In the genomic region with DNA sequence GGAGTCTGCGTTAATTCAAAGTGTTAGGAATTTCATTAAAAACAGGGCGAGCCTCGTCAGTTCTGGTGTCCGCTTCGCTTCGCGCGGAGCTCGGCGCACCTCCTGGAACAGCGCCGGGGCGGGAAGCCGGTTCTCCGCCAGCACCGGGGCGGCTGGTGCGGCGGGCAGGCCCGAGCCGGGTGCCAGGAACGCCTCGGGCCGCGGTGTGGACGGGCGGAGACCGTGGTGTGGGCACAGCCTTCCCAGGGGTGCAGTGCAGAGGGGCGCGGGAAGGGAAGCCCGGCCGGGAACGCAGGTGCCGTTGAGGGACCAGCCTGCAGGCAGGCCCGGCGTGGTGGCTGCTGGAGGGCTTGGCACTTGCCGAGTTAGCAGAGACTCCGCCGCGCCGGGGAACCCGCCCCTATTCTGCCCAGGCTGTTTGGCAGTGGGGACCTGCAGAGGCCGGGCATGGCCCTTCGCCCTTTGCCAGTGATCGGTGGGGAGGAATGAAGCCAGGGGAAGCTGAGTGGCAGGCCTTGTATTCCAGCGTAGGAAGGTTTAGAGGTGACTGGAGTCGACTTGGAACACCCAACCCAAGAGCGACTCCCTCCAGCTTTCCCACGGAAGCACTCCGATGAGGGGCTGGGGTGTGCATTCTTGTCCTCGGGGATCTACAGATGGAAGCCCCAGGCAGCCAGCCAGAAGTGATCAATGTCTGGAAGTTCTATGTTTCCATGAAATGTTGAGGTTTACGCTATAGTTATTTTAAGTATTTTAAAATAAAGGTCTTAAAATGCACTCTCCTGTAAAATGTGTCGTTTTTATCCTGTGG, we compare ENCODE assay signal across 8 cellular contexts. TPM values are rescaled to one million over a fixed set of nuclear protein-coding genes. Genes with fewer than 3 reads are reported as not detected.
DNase-seq lines count a peak whose midpoint lies in the region; ATAC-seq and TF ChIP-seq lines count a peak whose summit lies in the region.

No MANE protein-coding gene starts in this region.

- in situ Hi-C loops in T47D (cut with HindIII; ENCODE audit: low pct_unique_long_range_greater_than_20kb, low sequenced_read_pairs) = no loop called here

- TF ChIP-seq CTCF in AG09309 (IDR thresholded peaks at IDR 0.05; ENCODE audit: control insufficient read depth, insufficient read depth, low read depth, low read length, missing control alignments) = no peak
- TF ChIP-seq CTCF in kidney epithelial cell (IDR thresholded peaks at IDR 0.05; ENCODE audit: insufficient read depth, low read length, poor library complexity, severe bottlenecking) = no peak

- H3K27me3 Mint-ChIP-seq in T-helper 1 cell treated with Interleukin-12 subunit alpha and Interleukin-12 subunit beta and Interleukin-4 antibody, amounts not matched to agents 30 μg/mL and 1 μg/mL, for 36 hours (ENCODE audit: low read depth) = peaks cover 14% of the 10 kb centered on the region

- DNase-seq in AG09309 (ENCODE audit: low read depth) = no peak
- DNase-seq in H7 = peak; percentile 68
- DNase-seq in T47D (ENCODE audit: low read depth in 1 of 2, low spot score in 1 of 2) = peak; percentile 38 to 42
- DNase-seq in kidney epithelial cell (ENCODE audit: low read depth) = no peak
- DNase-seq in stimulated activated CD4-positive, alpha-beta T cell treated with anti-CD3 and anti-CD28 coated beads, Interleukin-15, amount 100 ng/mL, for 1 hour (ENCODE audit: low read depth in 1 of 2, low spot score in 1 of 2) = peak; percentile 11 to 21
- DNase-seq in NCI-H2196 (lab: John Stamatoyannopoulos, UW; ENCODE audit: unreplicated experiment) = no peak

- peak overlapping the region; percentile 95 for H3K27ac Mint-ChIP-seq in T-helper 1 cell treated with Interleukin-12 subunit alpha and Interleukin-12 subunit beta and Interleukin-4 antibody, amounts not matched to agents 30 μg/mL and 1 μg/mL, for 36 hours

- H3K36me3 Mint-ChIP-seq in T-helper 1 cell treated with Interleukin-12 subunit alpha and Interleukin-12 subunit beta and Interleukin-4 antibody, amounts not matched to agents 30 μg/mL and 1 μg/mL, for 36 hours (ENCODE audit: low read depth) = peaks cover 1% of the 10 kb centered on the region

- no peak for ATAC-seq in HG03095 (IDR thresholded peaks at IDR 0.05; ENCODE audit: unreplicated experiment)

- H3K9me3 Mint-ChIP-seq in T-helper 1 cell treated with Interleukin-12 subunit alpha and Interleukin-12 subunit beta and Interleukin-4 antibody, amounts not matched to agents 30 μg/mL and 1 μg/mL, for 36 hours = no peaks in the 10 kb centered on the region

- H3K27me3 ChIP-seq in H7 (ENCODE audit: control insufficient read depth, insufficient read depth, low read length) = no peaks in the 10 kb centered on the region
- no peaks in the 10 kb centered on the region for H3K27me3 ChIP-seq in kidney epithelial cell (ENCODE audit: control insufficient read depth, insufficient read depth, low read length)

- H3K4me3 ChIP-seq in AG09309 (ENCODE audit: control insufficient read depth, low read depth, low read length) = peak overlapping the region; percentile 49
- peak overlapping the region; percentile 28; the same call in 1 of the 2 replicates for H3K4me3 ChIP-seq in H7 (ENCODE audit: insufficient read depth, low read depth, low read length)
- peak overlapping the region; percentile 41 for H3K4me3 ChIP-seq in kidney epithelial cell (ENCODE audit: low read depth, low read length)

- H3K4me3 Mint-ChIP-seq in T-helper 1 cell treated with Interleukin-12 subunit alpha and Interleukin-12 subunit beta and Interleukin-4 antibody, amounts not matched to agents 30 μg/mL and 1 μg/mL, for 36 hours = peak overlapping the region; percentile 83

- H3K4me1 Mint-ChIP-seq in T-helper 1 cell treated with Interleukin-12 subunit alpha and Interleukin-12 subunit beta and Interleukin-4 antibody, amounts not matched to agents 30 μg/mL and 1 μg/mL, for 36 hours (ENCODE audit: low read depth) = peaks cover 28% of the 10 kb centered on the region

- no peaks in the 10 kb centered on the region for H3K36me3 ChIP-seq in H7 (replicated peaks; ENCODE audit: control insufficient read depth, insufficient read depth, low read length)
- H3K36me3 ChIP-seq in kidney epithelial cell (ENCODE audit: control insufficient read depth, insufficient read depth, low read length) = no peaks in the 10 kb centered on the region

RNA-seq across cellular contexts. Expression of a gene that starts 0.9 kb away (rescaled TPM):
- total RNA-seq in H7 (2014; rRNA removed; shearing (Covaris generic)) = 119 and 128 TPM in 2 replicates
- 99.7 and 139 TPM in 2 replicates for total RNA-seq in kidney epithelial cell

Comparison
In these comparisons a context has a peak if more than half of its experiments do, and no peak if none do; other contexts are left out.
1. DNase-seq: peak in H7 (single experiment), T47D (2 of 2) and stimulated activated CD4-positive, alpha-beta T cell treated with anti-CD3 and anti-CD28 coated beads, Interleukin-15, amount 100 ng/mL, for 1 hour (2 of 2); none in AG09309 (single experiment), kidney epithelial cell (single experiment) and NCI-H2196 (single experiment).
2. Peak in every context shown above with its lines, with median percentiles within 50 percentile points of each other: H3K4me3 ChIP-seq.